Comparison of ENCODE assay signal across 8 cellular contexts in genomic region chr7:102412548-102412947, GRCh38. TPM values are rescaled to one million over a fixed set of nuclear protein-coding genes. Genes with fewer than 3 reads are reported as not detected.
DNase-seq lines count a peak whose midpoint lies in the region; ATAC-seq and TF ChIP-seq lines count a peak whose summit lies in the region.

No MANE protein-coding gene starts in this region.

- no peaks in the 10 kb centered on the region for H3K27me3 Mint-ChIP-seq in T-cell

- H3K4me3 ChIP-seq in colonic mucosa: no peak overlapping the region
- no peak overlapping the region for H3K4me3 ChIP-seq in mucosa of descending colon
- H3K4me3 ChIP-seq in ascending aorta: no peak overlapping the region

- peak overlapping the region in 1 of 2 donors; percentile 9 for H3K9ac ChIP-seq in colonic mucosa (ENCODE audit: low read depth in 2 of 2, low read length in 2 of 2)

- no peak overlapping the region for H3K4me3 Mint-ChIP-seq in T-cell

- H3K27ac Mint-ChIP-seq in T-cell: peak overlapping the region; percentile 65 to 83

- H3K36me3 ChIP-seq in colonic mucosa (peaks cover 12% of the 10 kb centered on the region), mucosa of descending colon (ENCODE audit: low read depth) (no peaks in the 10 kb centered on the region), ascending aorta (peaks cover 59 to 80% of the 10 kb centered on the region in 2 donors)

- DNase-seq in AG09319 (ENCODE audit: extremely low read depth, low read depth) (no peak), GM13976 (ENCODE audit: low spot score) (no peak), T-cell (peak in 20 of 34 experiments; percentile 9 to 62 (median 44)), colonic mucosa (no peak), mucosa of descending colon (peak in 1 of 3 donors; percentile 47), ascending aorta (ENCODE audit: low spot score in 2 of 2) (no peak)

- H3K27ac ChIP-seq in colonic mucosa: no peak overlapping the region
- no peak overlapping the region for H3K27ac ChIP-seq in ascending aorta

- TF ChIP-seq CTCF in AG09319 (IDR thresholded peaks at IDR 0.05; ENCODE audit: low read depth, low read length): peak; percentile 19
- peak; percentile 31 for TF ChIP-seq CTCF in GM13976 (IDR thresholded peaks at IDR 0.05; ENCODE audit: borderline replicate concordance, control extremely low read depth, extremely low read depth, insufficient read depth, missing control alignments)
- TF ChIP-seq CTCF in colonic mucosa (IDR thresholded peaks at IDR 0.05): peak; percentile 13
- no peak for TF ChIP-seq CTCF in mucosa of descending colon (IDR thresholded peaks at IDR 0.05)
- TF ChIP-seq CTCF in ascending aorta (IDR thresholded peaks at IDR 0.05): no peak

- H3K27me3 ChIP-seq in colonic mucosa (no peaks in the 10 kb centered on the region), ascending aorta (no peaks in the 10 kb centered on the region)

- in situ Hi-C loops in GM13976 (cut with MboI; ENCODE audit: low sequenced_read_pairs, unreplicated experiment): loop anchor here (5.0 kb wide), 1 partner anchor 55 kb away; no protein-coding TSS in a partner anchor

- ATAC-seq in T-cell (replicated peaks in 1 of 4): peak in 3 of 4 experiments; percentile 18 to 54 (median 34)
- ATAC-seq in mucosa of descending colon: peak; percentile 40
- ATAC-seq in GM21717 (IDR thresholded peaks at IDR 0.05; ENCODE audit: unreplicated experiment): no peak
- ATAC-seq in GM19328 (IDR thresholded peaks at IDR 0.05; ENCODE audit: unreplicated experiment): no peak

- intact Hi-C loops in colonic mucosa (cut with DNase I) (no loop called here), mucosa of descending colon (cut with DNase I, micrococcal nuclease) (no loop called here), ascending aorta (cut with DNase I) (no loop called here)

- POLR2A ChIA-PET in T-cell (lab: Charles Lee): interaction anchor here in 1 of 2 donors (0.7 kb wide), 1 partner anchor 13 kb away, joined by 3 read pairs; no protein-coding TSS in a partner anchor

- CTCF ChIA-PET in T-cell (lab: Charles Lee): interaction anchor here (0.6 to 2.0 kb wide), 9 partner anchors 20 to 649 kb away, joined by 3 to 8 read pairs (median 3); partner anchors contain the start of genes ALKBH4 (in 2 of the 2) and LRWD1 (in 1 of the 2)

- H3K4me1 Mint-ChIP-seq in T-cell: peaks cover 31 to 56% (median 40%) of the 10 kb centered on the region in 3 donors

- H3K4me1 ChIP-seq in colonic mucosa: peaks cover 3% of the 10 kb centered on the region
- peaks cover 5% of the 10 kb centered on the region for H3K4me1 ChIP-seq in mucosa of descending colon (ENCODE audit: low read depth)
- no peaks in the 10 kb centered on the region for H3K4me1 ChIP-seq in ascending aorta

- H3K9me3 ChIP-seq in colonic mucosa (no peaks in the 10 kb centered on the region), mucosa of descending colon (no peaks in the 10 kb centered on the region), ascending aorta (no peaks in the 10 kb centered on the region)

- H3K36me3 Mint-ChIP-seq in T-cell: peaks cover 41% of the 10 kb centered on the region

- no peaks in the 10 kb centered on the region for H3K9me3 Mint-ChIP-seq in T-cell

RNA-seq across cellular contexts. Expression of gene PRKRIP1, which starts 16.4 kb away (rescaled TPM):
- 10 to 100 TPM; 37.1 to 56.2 (median 48.3) TPM for total RNA-seq in T-cell
- 10 to 100 TPM; 15.1 to 19.4 TPM for total RNA-seq in colonic mucosa
- total RNA-seq in mucosa of descending colon: 10 to 100 TPM; 15.1 to 24.1 (median 18.6) TPM
- 23.6 TPM for total RNA-seq in ascending aorta

RNA-seq across cellular contexts. Expression of gene ORAI2, which starts 20.8 kb away (rescaled TPM):
- total RNA-seq in T-cell (10 to 100 TPM; 23.0 to 47.5 (median 37.8) TPM), colonic mucosa (1 to 10 TPM; 3.3 to 5.5 TPM), mucosa of descending colon (1 to 10 TPM; 2.8 to 9.8 (median 7.5) TPM), ascending aorta (45.1 TPM)

RNA-seq across cellular contexts. Expression of gene ALKBH4, which starts 52.1 kb away (rescaled TPM):
- total RNA-seq in T-cell (10 to 100 TPM in 3 of 5 donors, 1 to 10 TPM in 2; 5.6 to 13.5 (median 12.2) TPM), colonic mucosa (10 to 100 TPM in 1 of 2 donors, 1 to 10 TPM in 1; 9.7 to 14.1 TPM), mucosa of descending colon (10 to 100 TPM in 1 of 3 donors, 1 to 10 TPM in 2; 8.4 to 11.1 (median 10.0) TPM), ascending aorta (26.4 TPM)

RNA-seq across cellular contexts. Expression of gene LRWD1, which starts 52.2 kb away (rescaled TPM):
- total RNA-seq in T-cell (10 to 100 TPM; 14.0 to 29.0 (median 23.9) TPM), colonic mucosa (10 to 100 TPM; 11.4 to 19.6 TPM), mucosa of descending colon (10 to 100 TPM; 12.7 to 17.6 (median 13.3) TPM), ascending aorta (24.4 TPM)

RNA-seq across cellular contexts. Expression of gene SPDYE6, which starts 56.3 kb away (rescaled TPM):
- total RNA-seq in T-cell: not detected
- total RNA-seq in colonic mucosa: not detected
- total RNA-seq in mucosa of descending colon: not detected
- total RNA-seq in ascending aorta: not detected

Comparison
In these comparisons a context has a peak if more than half of its experiments do, and no peak if none do; other contexts are left out.
1. DNase-seq: peak in T-cell (20 of 34); none in AG09319 (single experiment), GM13976 (single experiment), colonic mucosa (single experiment) and ascending aorta (0 of 2).
2. CTCF ChIP-seq: peak in AG09319 (single experiment), GM13976 (single experiment) and colonic mucosa (single experiment); none in mucosa of descending colon (single experiment) and ascending aorta (0 of 3).
3. ATAC-seq: peak in T-cell (3 of 4) and mucosa of descending colon (single experiment); none in GM21717 (single experiment) and GM19328 (single experiment).